1 cellular context compared by ENCODE assay signal in genomic region chr7:139463421-139463820, GRCh38. TPM values are rescaled to one million over a fixed set of nuclear protein-coding genes. Genes with fewer than 3 reads are reported as not detected.
"Had no signal": no experiment of that assay in that cellular context is flagged by ENCODE, and none has a peak within 500 bp of the region (broad histone marks: within the 10 kb centered on the region; RNA-seq: fewer than 3 reads in every experiment).

No MANE protein-coding gene starts in this region.

RNA-seq across cellular contexts. Expression of gene KLRG2, which starts 20.1 kb away (rescaled TPM):
- total RNA-seq: LHCN-M2 had no signal
